In the genomic region with DNA sequence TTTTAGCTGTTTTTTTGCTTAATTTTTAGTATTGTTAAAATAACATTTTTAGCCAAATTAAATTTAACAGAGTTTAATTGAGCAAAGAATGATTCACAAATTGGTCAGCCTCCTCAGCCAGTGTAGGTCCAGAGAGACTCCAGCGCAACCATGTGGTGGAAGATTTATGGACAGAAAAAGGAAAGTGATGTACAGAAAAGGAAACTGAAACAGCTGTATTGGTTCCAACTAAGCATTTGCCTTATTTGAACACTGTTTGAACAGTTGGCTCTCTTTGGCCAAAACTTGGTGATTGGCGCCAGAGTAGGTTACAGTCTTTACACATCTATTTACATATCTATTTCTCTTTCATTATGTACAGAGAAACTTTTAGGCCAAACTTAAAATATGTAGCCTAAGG, we compare ENCODE assay signal across 9 cellular contexts. TPM values are rescaled to one million over a fixed set of nuclear protein-coding genes. Genes with fewer than 3 reads are reported as not detected.
DNase-seq lines count a peak whose midpoint lies in the region; ATAC-seq, FAIRE-seq and TF ChIP-seq lines count a peak whose summit lies in the region.
"Had no signal": no experiment of that assay in that cellular context is flagged by ENCODE, and none has a peak within 500 bp of the region (broad histone marks: within the 10 kb centered on the region; RNA-seq: fewer than 3 reads in every experiment).

No MANE protein-coding gene starts in this region.

- POLR2A ChIA-PET in A673 (lab: Charles Lee; ENCODE audit: low non-redundant PET), result no interaction called here

- no peaks in the 10 kb centered on the region for H3K27me3 Mint-ChIP-seq in activated naive CD8-positive, alpha-beta T cell treated with anti-CD3 and anti-CD28 coated beads for 36 hours

- peak; percentile 67 for DNase-seq in A673 (ENCODE audit: low spot score)
- no peak for DNase-seq in GM12892 (ENCODE audit: insufficient read length)
- DNase-seq in MG63, result peak; percentile 58
- peak; percentile 30 for DNase-seq in activated naive CD8-positive, alpha-beta T cell treated with anti-CD3 and anti-CD28 coated beads for 36 hours
- DNase-seq in mucosa of descending colon, result peak in 1 of 3 donors; percentile 22
- no peak for DNase-seq in stimulated activated naive CD4-positive, alpha-beta T cell treated with Interleukin-2 at 50 U/mL for 16 hours (lab: John Stamatoyannopoulos, UW)
- DNase-seq in effector CD8-positive, alpha-beta T cell (lab: John Stamatoyannopoulos, UW), result no peak

- BruUV-seq in A673 (replicated peaks; lab: Mats Ljungman, UMichigan), result no TSS peak

- H3K9me3 Mint-ChIP-seq in activated naive CD8-positive, alpha-beta T cell treated with anti-CD3 and anti-CD28 coated beads for 36 hours, result no peaks in the 10 kb centered on the region

- CTCF ChIA-PET in A673 (lab: Charles Lee), result no interaction called here

- H3K4me3 Mint-ChIP-seq in activated naive CD8-positive, alpha-beta T cell treated with anti-CD3 and anti-CD28 coated beads for 36 hours, result no peak overlapping the region

- H3K36me3 ChIP-seq in A673 (ENCODE audit: insufficient read depth, low read length, poor library complexity, severe bottlenecking) (no peaks in the 10 kb centered on the region), MG63 (peaks cover 2% of the 10 kb centered on the region; the same call in 1 of the 2 replicates), mucosa of descending colon (ENCODE audit: low read depth) (no peaks in the 10 kb centered on the region)

- no peak for TF ChIP-seq POLR2A in GM12892 (IDR thresholded peaks at IDR 0.05; ENCODE audit: low read depth, low read length)

- H3K36me3 Mint-ChIP-seq in activated naive CD8-positive, alpha-beta T cell treated with anti-CD3 and anti-CD28 coated beads for 36 hours, result peaks cover 6% of the 10 kb centered on the region

- H3K9me3 ChIP-seq in A673 (ENCODE audit: low read depth, low read length, poor library complexity, severe bottlenecking), result no peaks in the 10 kb centered on the region
- H3K9me3 ChIP-seq in MG63, result no peaks in the 10 kb centered on the region
- no peaks in the 10 kb centered on the region for H3K9me3 ChIP-seq in mucosa of descending colon
- H3K9me3 ChIP-seq: heart right ventricle had no signal

- no peak overlapping the region for H3K27ac Mint-ChIP-seq in activated naive CD8-positive, alpha-beta T cell treated with anti-CD3 and anti-CD28 coated beads for 36 hours

- TF ChIP-seq CTCF in A673 (conservative IDR thresholded peaks at IDR 0.05; ENCODE audit: low read depth, low read length) (peak; percentile 41), mucosa of descending colon (IDR thresholded peaks at IDR 0.05) (no peak)

- H3K27me3 ChIP-seq in A673 (replicated peaks; ENCODE audit: insufficient read depth, low read depth, low read length, poor library complexity) (no peaks in the 10 kb centered on the region), MG63 (no peaks in the 10 kb centered on the region)
- H3K27me3 ChIP-seq: heart right ventricle had no signal

- ATAC-seq in HG02571 (IDR thresholded peaks at IDR 0.05; ENCODE audit: unreplicated experiment), result peak; percentile 93
- peak; percentile 73 for ATAC-seq in mucosa of descending colon

- H3K4me1 Mint-ChIP-seq in activated naive CD8-positive, alpha-beta T cell treated with anti-CD3 and anti-CD28 coated beads for 36 hours, result peaks cover 14% of the 10 kb centered on the region

- FAIRE-seq in GM12892 (lab: Jason Lieb, UNC), result peak; percentile 91

- H3K4me3 ChIP-seq in A673 (ENCODE audit: low read depth, low read length, poor library complexity, severe bottlenecking), result no peak overlapping the region
- H3K4me3 ChIP-seq in MG63, result no peak overlapping the region
- no peak overlapping the region for H3K4me3 ChIP-seq in mucosa of descending colon
- H3K4me3 ChIP-seq: heart right ventricle had no signal

- intact Hi-C loops in A673 (cut with micrococcal nuclease; ENCODE audit: unreplicated experiment) (no loop called here), mucosa of descending colon (cut with DNase I, micrococcal nuclease) (no loop called here)

- H3K27ac ChIP-seq in A673 (ENCODE audit: low read depth, low read length, poor library complexity, severe bottlenecking), result peak overlapping the region; percentile 27

- peaks cover 12% of the 10 kb centered on the region for H3K4me1 ChIP-seq in A673 (ENCODE audit: insufficient read depth, low read length, poor library complexity, severe bottlenecking)
- H3K4me1 ChIP-seq in mucosa of descending colon (ENCODE audit: low read depth), result peaks cover 8% of the 10 kb centered on the region

RNA-seq across cellular contexts. Expression of a gene that starts 19.4 kb away (rescaled TPM):
- total RNA-seq in A673 (2021), result 15.8 and 17.1 TPM in 2 replicates
- 4.4 TPM for polyA plus RNA-seq in GM12892 (2012; ENCODE audit: missing spikeins)
- total RNA-seq in MG63 (2014; rRNA removed; shearing (Covaris generic); ENCODE audit: low replicate concordance), result 19.7 and 39.0 TPM in 2 replicates
- 1 to 10 TPM; 5.3 to 6.0 TPM for total RNA-seq in activated naive CD8-positive, alpha-beta T cell treated with anti-CD3 and anti-CD28 coated beads for 36 hours
- 10 to 100 TPM in 1 of 3 donors, 1 to 10 TPM in 2; 9.0 to 23.4 (median 9.2) TPM for total RNA-seq in mucosa of descending colon

RNA-seq across cellular contexts. Expression of a gene that starts 54.7 kb away (rescaled TPM):
- 32.5 and 36.3 TPM in 2 replicates for total RNA-seq in A673 (2021)
- 27.5 TPM for polyA plus RNA-seq in GM12892 (2012; ENCODE audit: missing spikeins)
- total RNA-seq in MG63 (2014; rRNA removed; shearing (Covaris generic); ENCODE audit: low replicate concordance), result 36.7 and 65.3 TPM in 2 replicates
- total RNA-seq in activated naive CD8-positive, alpha-beta T cell treated with anti-CD3 and anti-CD28 coated beads for 36 hours, result 10 to 100 TPM; 41.6 to 42.3 TPM
- 10 to 100 TPM; 24.7 to 35.1 (median 33.3) TPM for total RNA-seq in mucosa of descending colon

Comparison
In these comparisons a context has a peak if more than half of its experiments do, and no peak if none do; other contexts are left out.
1. DNase-seq: peak in A673 (single experiment), MG63 (single experiment) and activated naive CD8-positive, alpha-beta T cell treated with anti-CD3 and anti-CD28 coated beads for 36 hours (single experiment); none in GM12892 (single experiment), stimulated activated naive CD4-positive, alpha-beta T cell treated with Interleukin-2 at 50 U/mL for 16 hours (single experiment) and effector CD8-positive, alpha-beta T cell (single experiment).